1 cellular context compared by ENCODE assay signal in the genomic region with DNA sequence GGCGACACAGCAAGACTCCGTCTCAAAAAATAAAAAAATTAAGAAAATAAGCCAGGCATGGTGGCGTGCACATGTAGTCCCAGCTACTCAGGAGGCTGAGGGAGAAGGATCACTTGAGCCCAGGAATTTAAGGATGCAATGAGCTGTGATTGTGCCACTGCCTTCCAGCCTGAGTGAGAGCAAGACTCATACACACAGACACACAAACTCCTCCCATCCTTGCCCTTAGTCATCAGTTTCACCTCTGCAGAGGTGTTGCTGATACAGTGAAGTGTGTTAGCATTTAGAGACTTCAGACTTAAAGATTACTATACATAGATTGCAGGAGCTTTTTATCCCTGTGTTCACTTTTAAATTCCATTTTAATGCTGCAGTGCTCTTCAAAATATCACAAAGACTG.
TF ChIP-seq lines count a peak whose summit lies in the region.

No MANE protein-coding gene starts in this region.

TF ChIP-seq in HCT116, 20 proteins besides CTCF, POLR2A, EP300 and RAD21:
- TF ChIP-seq, protein P1, sequence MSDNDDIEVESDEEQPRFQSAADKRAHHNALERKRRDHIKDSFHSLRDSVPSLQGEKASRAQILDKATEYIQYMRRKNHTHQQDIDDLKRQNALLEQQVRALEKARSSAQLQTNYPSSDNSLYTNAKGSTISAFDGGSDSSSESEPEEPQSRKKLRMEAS (IDR thresholded peaks at IDR 0.05) = no peak
- no peak for TF ChIP-seq CBX3 (IDR thresholded peaks at IDR 0.05; ENCODE audit: low read depth)
- no peak for TF ChIP-seq ZNF274 (IDR thresholded peaks at IDR 0.05; ENCODE audit: low read depth, low read length)
- TF ChIP-seq JUND (IDR thresholded peaks at IDR 0.05) = no peak
- TF ChIP-seq, protein P2, sequence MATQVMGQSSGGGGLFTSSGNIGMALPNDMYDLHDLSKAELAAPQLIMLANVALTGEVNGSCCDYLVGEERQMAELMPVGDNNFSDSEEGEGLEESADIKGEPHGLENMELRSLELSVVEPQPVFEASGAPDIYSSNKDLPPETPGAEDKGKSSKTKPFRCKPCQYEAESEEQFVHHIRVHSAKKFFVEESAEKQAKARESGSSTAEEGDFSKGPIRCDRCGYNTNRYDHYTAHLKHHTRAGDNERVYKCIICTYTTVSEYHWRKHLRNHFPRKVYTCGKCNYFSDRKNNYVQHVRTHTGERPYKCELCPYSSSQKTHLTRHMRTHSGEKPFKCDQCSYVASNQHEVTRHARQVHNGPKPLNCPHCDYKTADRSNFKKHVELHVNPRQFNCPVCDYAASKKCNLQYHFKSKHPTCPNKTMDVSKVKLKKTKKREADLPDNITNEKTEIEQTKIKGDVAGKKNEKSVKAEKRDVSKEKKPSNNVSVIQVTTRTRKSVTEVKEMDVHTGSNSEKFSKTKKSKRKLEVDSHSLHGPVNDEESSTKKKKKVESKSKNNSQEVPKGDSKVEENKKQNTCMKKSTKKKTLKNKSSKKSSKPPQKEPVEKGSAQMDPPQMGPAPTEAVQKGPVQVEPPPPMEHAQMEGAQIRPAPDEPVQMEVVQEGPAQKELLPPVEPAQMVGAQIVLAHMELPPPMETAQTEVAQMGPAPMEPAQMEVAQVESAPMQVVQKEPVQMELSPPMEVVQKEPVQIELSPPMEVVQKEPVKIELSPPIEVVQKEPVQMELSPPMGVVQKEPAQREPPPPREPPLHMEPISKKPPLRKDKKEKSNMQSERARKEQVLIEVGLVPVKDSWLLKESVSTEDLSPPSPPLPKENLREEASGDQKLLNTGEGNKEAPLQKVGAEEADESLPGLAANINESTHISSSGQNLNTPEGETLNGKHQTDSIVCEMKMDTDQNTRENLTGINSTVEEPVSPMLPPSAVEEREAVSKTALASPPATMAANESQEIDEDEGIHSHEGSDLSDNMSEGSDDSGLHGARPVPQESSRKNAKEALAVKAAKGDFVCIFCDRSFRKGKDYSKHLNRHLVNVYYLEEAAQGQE (IDR thresholded peaks at IDR 0.05; ENCODE audit: low read depth) = no peak
- no peak for TF ChIP-seq FOSL1 (IDR thresholded peaks at IDR 0.05; ENCODE audit: low read depth)
- TF ChIP-seq, protein P3, sequence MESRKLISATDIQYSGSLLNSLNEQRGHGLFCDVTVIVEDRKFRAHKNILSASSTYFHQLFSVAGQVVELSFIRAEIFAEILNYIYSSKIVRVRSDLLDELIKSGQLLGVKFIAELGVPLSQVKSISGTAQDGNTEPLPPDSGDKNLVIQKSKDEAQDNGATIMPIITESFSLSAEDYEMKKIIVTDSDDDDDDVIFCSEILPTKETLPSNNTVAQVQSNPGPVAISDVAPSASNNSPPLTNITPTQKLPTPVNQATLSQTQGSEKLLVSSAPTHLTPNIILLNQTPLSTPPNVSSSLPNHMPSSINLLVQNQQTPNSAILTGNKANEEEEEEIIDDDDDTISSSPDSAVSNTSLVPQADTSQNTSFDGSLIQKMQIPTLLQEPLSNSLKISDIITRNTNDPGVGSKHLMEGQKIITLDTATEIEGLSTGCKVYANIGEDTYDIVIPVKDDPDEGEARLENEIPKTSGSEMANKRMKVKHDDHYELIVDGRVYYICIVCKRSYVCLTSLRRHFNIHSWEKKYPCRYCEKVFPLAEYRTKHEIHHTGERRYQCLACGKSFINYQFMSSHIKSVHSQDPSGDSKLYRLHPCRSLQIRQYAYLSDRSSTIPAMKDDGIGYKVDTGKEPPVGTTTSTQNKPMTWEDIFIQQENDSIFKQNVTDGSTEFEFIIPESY (IDR thresholded peaks at IDR 0.05; ENCODE audit: extremely low read depth, insufficient replicate concordance, low read length) = no peak
TF ChIP-seq in HCT116: peak in this region for 0.
